Comparison of ENCODE assay signal across 8 cellular contexts in the genomic region with DNA sequence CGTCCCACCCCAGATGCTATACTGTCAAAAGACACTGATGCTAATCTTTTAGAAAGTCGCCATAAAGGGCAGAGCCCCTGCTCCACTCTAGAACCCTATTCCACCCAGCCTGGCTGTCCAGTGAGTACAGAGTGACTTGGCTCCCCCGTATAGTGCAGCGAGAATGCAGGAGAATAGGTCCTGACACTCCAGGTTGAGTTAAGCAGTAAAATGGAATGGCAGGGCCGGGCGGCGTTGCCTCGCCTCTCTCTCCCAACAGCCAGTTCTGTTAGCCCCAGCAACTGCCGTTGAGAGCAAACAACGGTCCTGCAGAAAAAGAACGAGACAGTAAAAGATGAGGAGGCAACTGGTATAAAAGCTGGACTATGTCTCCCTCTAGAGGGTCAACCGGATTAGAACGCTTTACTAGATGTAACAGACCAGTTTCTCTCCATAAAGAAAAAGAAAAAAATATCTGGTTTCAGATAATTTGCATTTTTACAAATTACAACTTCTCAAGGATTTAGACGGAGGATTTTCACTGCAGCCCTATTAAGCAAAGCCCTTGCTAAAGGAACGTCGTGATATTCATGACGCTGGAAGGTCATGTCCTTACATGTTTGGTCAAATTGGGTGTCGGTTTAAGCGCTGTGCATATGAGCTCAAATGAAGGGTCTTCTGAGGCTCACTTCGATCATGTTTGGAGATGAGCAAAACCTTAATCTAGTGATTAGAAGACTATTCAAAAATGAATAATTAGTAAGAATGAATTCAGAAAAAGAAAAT.
DNase-seq lines count a peak whose midpoint lies in the region; ATAC-seq, FAIRE-seq and TF ChIP-seq lines count a peak whose summit lies in the region.

No MANE protein-coding gene starts in this region.

- no peaks in the 10 kb centered on the region for H3K36me3 ChIP-seq in ACC112 (ENCODE audit: insufficient read depth, low read length)
- H3K36me3 ChIP-seq in sigmoid colon = no peaks in the 10 kb centered on the region

- peaks cover 0 to 9% (median 8%) of the 10 kb centered on the region in 5 experiments for H3K9me3 Mint-ChIP-seq in brain

- peak; percentile 22 for DNase-seq in GM18507 (ENCODE audit: extremely low spot score, insufficient read length, low read depth)
- DNase-seq in NCI-H146 (lab: John Stamatoyannopoulos, UW) = peak; percentile 68
- DNase-seq in T-helper 1 cell = peak in 4 of 5 donors; percentile 12 to 73 (median 30)
- DNase-seq in sigmoid colon = peak; percentile 59

- H3K27ac Mint-ChIP-seq in brain = peak overlapping the region; percentile 1 to 95 (median 59)

- H3K4me1 ChIP-seq in ACC112 (ENCODE audit: control insufficient read depth, insufficient read depth, low read length, unreplicated experiment) (no peaks in the 10 kb centered on the region), sigmoid colon (peaks cover 0 to 25% (median 23%) of the 10 kb centered on the region in 4 donors)

- H2AFZ ChIP-seq in ACC112 (ENCODE audit: low read length, unreplicated experiment) = peak overlapping the region; percentile 54

- no peaks in the 10 kb centered on the region for H3K9me3 ChIP-seq in sigmoid colon

- peak; percentile 73 for FAIRE-seq in GM18507 (lab: Jason Lieb, UNC)

- H3K4me3 ChIP-seq in ACC112 (ENCODE audit: low read depth, low read length) (peak overlapping the region; percentile 63), iPS-11a (ENCODE audit: low read depth, low read length) (peak overlapping the region; percentile 57), sigmoid colon (peak overlapping the region in 3 of 4 donors; percentile 15 to 43 (median 36))

- TF ChIP-seq EP300 in sigmoid colon (IDR thresholded peaks at IDR 0.05) = no peak

- peaks cover 59% of the 10 kb centered on the region for H3K27me3 Mint-ChIP-seq in brain

- H3K4me3 Mint-ChIP-seq in brain = peak overlapping the region; percentile 89 to 97 (median 90)

- peaks cover 82% of the 10 kb centered on the region for H3K27me3 ChIP-seq in ACC112 (ENCODE audit: insufficient read depth, low read length)
- H3K27me3 ChIP-seq in sigmoid colon = peaks cover 15 to 48% (median 27%) of the 10 kb centered on the region in 3 donors

- TF ChIP-seq POLR2A in sigmoid colon (IDR thresholded peaks at IDR 0.05) = no peak

- H3K79me2 ChIP-seq in ACC112 (ENCODE audit: control insufficient read depth, insufficient read depth, low read length, unreplicated experiment) = no peaks in the 10 kb centered on the region

- intact Hi-C loops in sigmoid colon (cut with DNase I) = no loop called here

- peak; percentile 85 for ATAC-seq in HG02970 (IDR thresholded peaks at IDR 0.05; ENCODE audit: low FRiP score, unreplicated experiment)

- TF ChIP-seq CTCF in brain (conservative IDR thresholded peaks at IDR 0.05) (peak; percentile 77 to 89), sigmoid colon (IDR thresholded peaks at IDR 0.05) (peak; percentile 30 to 52 (median 42))

- no peaks in the 10 kb centered on the region for H3K36me3 Mint-ChIP-seq in brain

- H3K27ac ChIP-seq in ACC112 (ENCODE audit: low read depth, low read length) = no peak overlapping the region
- no peak overlapping the region for H3K27ac ChIP-seq in sigmoid colon

- 5 to 10% methylated on average over 20 of the region's 20 CpGs for WGBS in sigmoid colon, 2 donors

- H3K4me1 Mint-ChIP-seq in brain = peaks cover 30% of the 10 kb centered on the region
